ENCODE assay signal across 1 cellular context in genomic region chr11:15692739-15693138, GRCh38.
TF ChIP-seq lines count a peak whose summit lies in the region.

No MANE protein-coding gene starts in this region.

TF ChIP-seq in GM23338, 12 proteins besides CTCF, POLR2A, EP300 and RAD21 (continued from another document):
- TF ChIP-seq ZNF462 (CRISPR knock-in tag; IDR thresholded peaks at IDR 0.05) (no peak), ZNF331 (CRISPR knock-in tag; IDR thresholded peaks at IDR 0.05; ENCODE audit: low read depth) (no peak)
